Comparison of ENCODE assay signal across 17 cellular contexts in genomic region chr3:14491396-14492190, GRCh38. TPM values are rescaled to one million over a fixed set of nuclear protein-coding genes. Genes with fewer than 3 reads are reported as not detected.
"Had no signal": no experiment of that assay in that cellular context is flagged by ENCODE, and none has a peak within 500 bp of the region (broad histone marks: within the 10 kb centered on the region; RNA-seq: fewer than 3 reads in every experiment).

No MANE protein-coding gene starts in this region.

- H3K4me3 Mint-ChIP-seq: endodermal cell; immature natural killer cell; naive thymus-derived CD8-positive, alpha-beta T cell; type B pancreatic cell had no signal

- ATAC-seq: esophagus mucosa; mucosa of descending colon; naive thymus-derived CD8-positive, alpha-beta T cell had no signal

- H3K36me3 Mint-ChIP-seq: activated naive CD4-positive, alpha-beta T cell treated with anti-CD3 and anti-CD28 coated beads, Interleukin-2, amount 50 U/mL, for 72 hours; type B pancreatic cell had no signal

- H3K27ac ChIP-seq: brain microvascular endothelial cell, suprapubic skin had no signal

- H3K27me3 Mint-ChIP-seq: type B pancreatic cell had no signal

- DNase-seq: activated CD4-positive, alpha-beta T cell treated with anti-CD3 and anti-CD28 coated beads for 4 hours; activated effector memory CD4-positive, alpha-beta T cell treated with anti-CD3 and anti-CD28 coated beads, Interleukin-2, amount 50 U/mL, for 16 hours; activated T-cell treated with anti-CD3 and anti-CD28 coated beads for 4 hours; amniotic stem cell; brain microvascular endothelial cell; endodermal cell; immature natural killer cell; SK-N-SH; stimulated activated CD4-positive, alpha-beta T cell treated with anti-CD3 and anti-CD28 coated beads, Interleukin-2, amount 100 ng/mL, for 24 hours; stimulated activated naive CD4-positive, alpha-beta T cell treated with Interleukin-2 at 50 U/mL for 16 hours had no signal

- H3K9me3 ChIP-seq: mucosa of descending colon, SK-N-SH, suprapubic skin had no signal

- H3K27ac Mint-ChIP-seq: endodermal cell, immature natural killer cell, type B pancreatic cell had no signal

- H3K4me3 ChIP-seq: mucosa of descending colon, suprapubic skin had no signal

- H3K4me1 Mint-ChIP-seq: endodermal cell, immature natural killer cell had no signal

- H3K9me3 Mint-ChIP-seq: activated naive CD4-positive, alpha-beta T cell treated with anti-CD3 and anti-CD28 coated beads, Interleukin-2, amount 50 U/mL, for 72 hours; endodermal cell; immature natural killer cell; naive thymus-derived CD8-positive, alpha-beta T cell; type B pancreatic cell had no signal

- H3K27me3 ChIP-seq: brain microvascular endothelial cell, suprapubic skin had no signal

RNA-seq across cellular contexts. Expression of gene GRIP2, which starts 48.5 kb away (rescaled TPM):
- total RNA-seq: activated naive CD4-positive, alpha-beta T cell treated with anti-CD3 and anti-CD28 coated beads, Interleukin-2, amount 50 U/mL, for 72 hours; dermis microvascular lymphatic vessel endothelial cell; naive thymus-derived CD8-positive, alpha-beta T cell had no signal
- polyA plus RNA-seq: immature natural killer cell; naive thymus-derived CD8-positive, alpha-beta T cell had no signal
